ENCODE assay signal across 8 cellular contexts in the genomic region with DNA sequence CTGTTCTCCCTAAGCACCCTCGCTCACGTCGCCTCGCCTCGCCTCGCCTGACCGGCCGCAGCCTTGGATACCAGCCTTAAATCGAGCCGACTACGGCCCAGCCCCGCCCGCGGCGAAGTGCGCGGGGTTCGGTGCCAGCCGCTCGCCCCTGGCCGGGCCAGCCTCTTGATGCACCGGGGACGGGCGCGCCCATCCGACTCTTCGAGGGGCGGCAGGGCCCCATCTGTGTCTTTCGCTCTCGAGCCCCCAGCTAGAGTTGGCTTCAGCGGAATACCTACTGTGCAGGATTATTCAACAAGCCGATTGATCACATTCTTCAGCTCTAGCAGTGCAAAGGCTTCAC. TPM values are rescaled to one million over a fixed set of nuclear protein-coding genes. Genes with fewer than 3 reads are reported as not detected.
DNase-seq lines count a peak whose midpoint lies in the region; ATAC-seq and TF ChIP-seq lines count a peak whose summit lies in the region.
"Not testable (repeated sequence)": the region's sequence is repeated elsewhere in the genome, so short reads cannot be mapped to it uniquely, and the experiment has no call there.

No MANE protein-coding gene starts in this region.

- H3K27me3 Mint-ChIP-seq in stimulated activated naive B cell treated with anti-CD40 and anti-IgM and Interleukin-4, amounts not matched to agents 10 μg/mL and 1 μg/mL and 100 μg/mL, for 72 hours, result not testable (repeated sequence)

- H3F3A ChIP-seq in PC-3 (ENCODE audit: low read length, unreplicated experiment), result not testable (repeated sequence)

- TSS peak; percentile 57 for BruUV-seq in PC-3 (replicated peaks; lab: Mats Ljungman, UMichigan)

- not testable (repeated sequence) for H3K9me3 ChIP-seq in PC-3 (ENCODE audit: low read length); adipocyte (ENCODE audit: control insufficient read depth, low read length); mucosa of descending colon

- H3K9me3 Mint-ChIP-seq in stimulated activated naive B cell treated with anti-CD40 and anti-IgM and Interleukin-4, amounts not matched to agents 10 μg/mL and 1 μg/mL and 100 μg/mL, for 72 hours, result not testable (repeated sequence)

- peak overlapping the region; percentile 67 for H3K4me3 ChIP-seq in PC-3 (ENCODE audit: low read length)
- H3K4me3 ChIP-seq in adipocyte (ENCODE audit: low read length), result peak overlapping the region; percentile 83
- H3K4me3 ChIP-seq in fibroblast of the aortic adventitia (ENCODE audit: low read depth, low read length), result peak overlapping the region; percentile 64
- peak overlapping the region; percentile 32 for H3K4me3 ChIP-seq in mucosa of descending colon

- intact Hi-C loops in PC-3 (cut with micrococcal nuclease), result loop anchor here (10.0 kb wide), 2 partner anchors 138 to 208 kb away; a partner anchor contains a TSS
- intact Hi-C loops in mucosa of descending colon (cut with DNase I, micrococcal nuclease), result not testable (repeated sequence)

- H3K79me2 ChIP-seq in PC-3 (ENCODE audit: low read length), result peaks cover 47% of the 10 kb centered on the region

- not testable (repeated sequence) for TF ChIP-seq CTCF in PC-3 (conservative IDR thresholded peaks at IDR 0.05; ENCODE audit: low read depth, low read length); fibroblast of the aortic adventitia (IDR thresholded peaks at IDR 0.05; ENCODE audit: insufficient read depth, low read length); mucosa of descending colon (IDR thresholded peaks at IDR 0.05)

- peaks cover 6 to 22% of the 10 kb centered on the region in 2 donors for H3K36me3 Mint-ChIP-seq in stimulated activated naive B cell treated with anti-CD40 and anti-IgM and Interleukin-4, amounts not matched to agents 10 μg/mL and 1 μg/mL and 100 μg/mL, for 72 hours

- CTCF ChIA-PET in PC-3 (lab: Charles Lee), result not testable (repeated sequence)

- in situ Hi-C loops in Caki2 (cut with HindIII; ENCODE audit: low pct_unique_long_range_greater_than_20kb, low sequenced_read_pairs), result not testable (repeated sequence)

- H3K4me1 ChIP-seq in PC-3 (ENCODE audit: insufficient read depth, low read length) (peaks cover 31% of the 10 kb centered on the region), adipocyte (ENCODE audit: control insufficient read depth, insufficient read depth, low read length) (peaks cover 31% of the 10 kb centered on the region), mucosa of descending colon (ENCODE audit: low read depth) (peaks cover 20% of the 10 kb centered on the region)

- H3K27ac Mint-ChIP-seq in stimulated activated naive B cell treated with anti-CD40 and anti-IgM and Interleukin-4, amounts not matched to agents 10 μg/mL and 1 μg/mL and 100 μg/mL, for 72 hours, result peak overlapping the region; percentile 96

- H3K9ac ChIP-seq in PC-3 (ENCODE audit: low read length) (peak overlapping the region; percentile 73), adipocyte (ENCODE audit: low read length) (peak overlapping the region; percentile 85)

- peaks cover 22% of the 10 kb centered on the region; the same call in 1 of the 2 replicates for H3K36me3 ChIP-seq in PC-3 (ENCODE audit: low read depth, low read length)
- peaks cover 17% of the 10 kb centered on the region for H3K36me3 ChIP-seq in adipocyte (ENCODE audit: control insufficient read depth, insufficient read depth, low read length, severe bottlenecking)
- not testable (repeated sequence) for H3K36me3 ChIP-seq in mucosa of descending colon (ENCODE audit: low read depth)

- ATAC-seq in GM21381 (IDR thresholded peaks at IDR 0.05; ENCODE audit: unreplicated experiment) (peak; percentile 27), HG03097 (IDR thresholded peaks at IDR 0.05; ENCODE audit: low FRiP score, unreplicated experiment) (peak; percentile 29), PC-3 (peak; percentile 12), mucosa of descending colon (peak; percentile 51)
- peak; percentile 45 to 47 for ATAC-seq in stimulated activated naive B cell treated with anti-CD40 and anti-IgM and Interleukin-4, amounts not matched to agents 10 μg/mL and 1 μg/mL and 100 μg/mL, for 72 hours (replicated peaks)

- DNase-seq in Caki2 (ENCODE audit: low read depth) (peak; percentile 42), adipocyte (ENCODE audit: low read depth) (peak; percentile 52)
- not testable (repeated sequence) for DNase-seq in PC-3; fibroblast of the aortic adventitia (ENCODE audit: low read depth); mucosa of descending colon; stimulated activated naive B cell treated with anti-CD40 and anti-IgM and Interleukin-4, amounts not matched to agents 10 μg/mL and 1 μg/mL and 100 μg/mL, for 72 hours

- H4K20me1 ChIP-seq in PC-3 (ENCODE audit: low read length), result peaks cover 20% of the 10 kb centered on the region; the same call in 1 of the 2 replicates

- H3K4me3 Mint-ChIP-seq in stimulated activated naive B cell treated with anti-CD40 and anti-IgM and Interleukin-4, amounts not matched to agents 10 μg/mL and 1 μg/mL and 100 μg/mL, for 72 hours, result peak overlapping the region; percentile 87 to 93

- H3K9me2 ChIP-seq in PC-3 (replicated peaks; ENCODE audit: low read length), result not testable (repeated sequence)

- H3K4me1 Mint-ChIP-seq in stimulated activated naive B cell treated with anti-CD40 and anti-IgM and Interleukin-4, amounts not matched to agents 10 μg/mL and 1 μg/mL and 100 μg/mL, for 72 hours, result peaks cover 17 to 19% of the 10 kb centered on the region in 2 donors

- peak overlapping the region; percentile 46 for H3K27ac ChIP-seq in PC-3 (ENCODE audit: low read length)

- not testable (repeated sequence) for H3K27me3 ChIP-seq in PC-3 (ENCODE audit: low read length); adipocyte (replicated peaks; ENCODE audit: control insufficient read depth, insufficient read depth, low read length)

- H2AFZ ChIP-seq in PC-3 (ENCODE audit: low read length), result peak overlapping the region; percentile 54; the same call in 1 of the 2 replicates

- POLR2A ChIA-PET in PC-3 (lab: Charles Lee; ENCODE audit: unreplicated experiment), result not testable (repeated sequence)

- H3K4me2 ChIP-seq in PC-3 (ENCODE audit: low read length), result peak overlapping the region; percentile 68

RNA-seq across cellular contexts. Expression of a gene that starts 0.8 kb away (rescaled TPM):
- total RNA-seq in Caki2 (2014; rRNA removed; shearing (Covaris generic); ENCODE audit: low replicate concordance), result 6.3 and 9.8 TPM in 2 replicates
- total RNA-seq in PC-3 (2014; rRNA removed) (10.9 and 14.6 TPM in 2 replicates), fibroblast of the aortic adventitia (ENCODE audit: low replicate concordance) (7.6 and 12.4 TPM in 2 replicates), mucosa of descending colon (10 to 100 TPM; 13.1 to 18.7 (median 15.6) TPM)

RNA-seq across cellular contexts. Expression of a gene that starts 28.6 kb away (rescaled TPM):
- 17.9 and 24.8 TPM in 2 replicates for total RNA-seq in Caki2 (2014; rRNA removed; shearing (Covaris generic); ENCODE audit: low replicate concordance)
- total RNA-seq in PC-3 (2014; rRNA removed) (23.6 and 25.3 TPM in 2 replicates), fibroblast of the aortic adventitia (ENCODE audit: low replicate concordance) (10.9 and 24.7 TPM in 2 replicates), mucosa of descending colon (10 to 100 TPM; 20.9 to 25.3 (median 21.3) TPM)

Comparison
In these comparisons a context has a peak if more than half of its experiments do, and no peak if none do; other contexts are left out.
1. H3K4me3 ChIP-seq: peak in every context shown above with its lines; median percentile 83 in adipocyte; 67 in PC-3; 64 in fibroblast of the aortic adventitia; 32 in mucosa of descending colon.